ENCODE assay signal across 13 cellular contexts in the genomic region with DNA sequence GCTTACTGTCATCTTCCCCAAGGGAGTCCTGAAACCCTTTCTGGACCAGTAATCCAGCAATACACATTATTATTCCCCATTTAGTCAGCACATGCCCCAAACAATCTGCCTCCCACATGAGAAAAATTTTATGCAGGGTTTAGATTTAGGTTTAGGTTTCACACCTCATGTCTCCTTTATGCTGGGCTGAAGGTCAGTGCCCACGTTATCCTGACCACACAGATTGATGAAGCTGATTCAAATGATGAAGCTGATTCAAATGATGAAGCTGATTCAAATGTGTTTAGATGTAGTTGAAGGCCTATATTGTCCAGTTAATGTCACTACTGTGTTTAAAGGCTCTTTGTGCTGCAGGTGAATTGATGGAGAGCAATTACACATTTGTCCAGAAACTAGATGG. TPM values are rescaled to one million over a fixed set of nuclear protein-coding genes. Genes with fewer than 3 reads are reported as not detected.
"Had no signal": no experiment of that assay in that cellular context is flagged by ENCODE, and none has a peak within 500 bp of the region (broad histone marks: within the 10 kb centered on the region; RNA-seq: fewer than 3 reads in every experiment).

No MANE protein-coding gene starts in this region.

- H3K27ac ChIP-seq: ascending aorta, esophagus muscularis mucosa, lower lobe of right lung, pancreas had no signal

- H3K4me1 ChIP-seq: ascending aorta, esophagus muscularis mucosa, lower lobe of right lung, pancreas had no signal

- H3K36me3 ChIP-seq: ascending aorta, esophagus muscularis mucosa, lower lobe of right lung, pancreas had no signal

- H3K4me3 ChIP-seq: ascending aorta, esophagus muscularis mucosa, lower lobe of right lung, pancreas had no signal

- H3K9me3 ChIP-seq: ascending aorta, esophagus muscularis mucosa, lower lobe of right lung, pancreas had no signal

- H3K9me3 Mint-ChIP-seq: mesothelial cell of epicardium had no signal

- H3K4me3 Mint-ChIP-seq: mesothelial cell of epicardium, WTC11 had no signal

- DNase-seq: activated T-cell treated with anti-CD3 and anti-CD28 coated beads, Interleukin-2, amount 50 U/mL, for 1 hour; glutamatergic neuron; lower lobe of right lung; pancreas; stimulated activated CD4-positive, alpha-beta T cell treated with anti-CD3 and anti-CD28 coated beads, Interleukin-12 subunit alpha, Interleukin-12 subunit beta, amount 100 ng/mL, for 4 hours had no signal

- H3K4me1 Mint-ChIP-seq: WTC11 had no signal

- H3K27ac Mint-ChIP-seq: mesothelial cell of epicardium, WTC11 had no signal

- H3K36me3 Mint-ChIP-seq: mesothelial cell of epicardium had no signal

- H3K27me3 ChIP-seq: ascending aorta, esophagus muscularis mucosa, pancreas had no signal

- ATAC-seq: lower lobe of right lung, pancreas, WTC11 had no signal

RNA-seq across cellular contexts. Expression of a gene that starts 18.1 kb away (rescaled TPM):
- total RNA-seq: fibroblast of villous mesenchyme, mesothelial cell of epicardium, myocyte, SK-MEL-5, urinary bladder had no signal
